ENCODE assay signal across 10 cellular contexts in genomic region chr9:131642496-131643083, GRCh38.
A peak's percentile ranks its signal among the peaks of the same experiment; 100 is the strongest.
DNase-seq lines count a peak whose midpoint lies in the region; TF ChIP-seq lines count a peak whose summit lies in the region.
"Had no signal": no experiment of that assay in that cellular context is flagged by ENCODE, and none has a peak within 500 bp of the region (broad histone marks: within the 10 kb centered on the region; RNA-seq: fewer than 3 reads in every experiment).

No MANE protein-coding gene starts in this region.

- peaks cover 6% of the 10 kb centered on the region for H3K9me3 Mint-ChIP-seq in glutamatergic neuron (ENCODE audit: unreplicated experiment)

- no peaks in the 10 kb centered on the region for H3K27me3 ChIP-seq in left ventricle myocardium inferior (ENCODE audit: low read depth)
- H3K27me3 ChIP-seq in right atrium auricular region: no peaks in the 10 kb centered on the region
- no peaks in the 10 kb centered on the region for H3K27me3 ChIP-seq in vagina
- H3K27me3 ChIP-seq: BE2C had no signal

- H3K9ac ChIP-seq in SK-N-MC (ENCODE audit: insufficient read length): peak overlapping the region; percentile 56
- H3K9ac ChIP-seq: KMS-11 had no signal

- H3K27ac ChIP-seq in left ventricle myocardium inferior (replicated peaks): peak overlapping the region; percentile 37
- H3K27ac ChIP-seq in right atrium auricular region: no peak overlapping the region
- peak overlapping the region; percentile 95 for H3K27ac ChIP-seq in SK-N-MC
- peak overlapping the region; percentile 89 for H3K27ac ChIP-seq in vagina
- H3K27ac ChIP-seq: KMS-11 had no signal

- H3K4me1 ChIP-seq in left ventricle myocardium inferior (peaks cover 74% of the 10 kb centered on the region), right atrium auricular region (peaks cover 0 to 36% of the 10 kb centered on the region in 2 donors), vagina (peaks cover 44% of the 10 kb centered on the region)
- H3K4me1 ChIP-seq: BE2C had no signal

- peak overlapping the region; percentile 8 for H3K27ac Mint-ChIP-seq in glutamatergic neuron (ENCODE audit: unreplicated experiment)

- intact Hi-C loops in left ventricle myocardium inferior (cut with micrococcal nuclease): no loop called here
- intact Hi-C loops in vagina (cut with DNase I): no loop called here

- TF ChIP-seq CTCF in left ventricle myocardium inferior (IDR thresholded peaks at IDR 0.05; ENCODE audit: borderline replicate concordance) (no peak), right atrium auricular region (IDR thresholded peaks at IDR 0.05) (no peak), glutamatergic neuron (IDR thresholded peaks at IDR 0.05; ENCODE audit: partially characterized antibody, unreplicated experiment) (no peak), vagina (IDR thresholded peaks at IDR 0.05) (no peak)

- no peaks in the 10 kb centered on the region for H3K9me3 ChIP-seq in left ventricle myocardium inferior (replicated peaks)
- no peaks in the 10 kb centered on the region for H3K9me3 ChIP-seq in right atrium auricular region
- no peaks in the 10 kb centered on the region for H3K9me3 ChIP-seq in SK-N-MC (ENCODE audit: low read depth, low read length)
- no peaks in the 10 kb centered on the region for H3K9me3 ChIP-seq in vagina
- H3K9me3 ChIP-seq: BE2C had no signal

- peaks cover 4% of the 10 kb centered on the region for H3K27me3 Mint-ChIP-seq in glutamatergic neuron (ENCODE audit: unreplicated experiment)

- H3K36me3 Mint-ChIP-seq in glutamatergic neuron (ENCODE audit: unreplicated experiment): peaks cover 11% of the 10 kb centered on the region

- no peak for TF ChIP-seq POLR2A in vagina (IDR thresholded peaks at IDR 0.05)

- H3K4me3 Mint-ChIP-seq in glutamatergic neuron (ENCODE audit: unreplicated experiment): no peak overlapping the region

- DNase-seq in left ventricle myocardium inferior: no peak
- no peak for DNase-seq in right atrium auricular region (ENCODE audit: low spot score)
- DNase-seq in SK-N-MC (ENCODE audit: low read depth, low spot score): no peak
- DNase-seq in glutamatergic neuron: no peak
- DNase-seq in vagina (ENCODE audit: extremely low spot score in 2 of 2): no peak
- DNase-seq in NCI-H1105 (lab: John Stamatoyannopoulos, UW): no peak
- no peak for DNase-seq in medulla oblongata (ENCODE audit: extremely low spot score)
- no peak for DNase-seq in AG08395 (ENCODE audit: low spot score)
- DNase-seq: BE2C had no signal

- H3K4me1 Mint-ChIP-seq in glutamatergic neuron (ENCODE audit: low read depth, unreplicated experiment): peaks cover 47% of the 10 kb centered on the region

- H3K36me3 ChIP-seq in left ventricle myocardium inferior (peaks cover 58% of the 10 kb centered on the region), right atrium auricular region (peaks cover 30% of the 10 kb centered on the region), SK-N-MC (ENCODE audit: insufficient read depth, low read length) (no peaks in the 10 kb centered on the region), vagina (peaks cover 0 to 20% of the 10 kb centered on the region in 2 donors)
- H3K36me3 ChIP-seq: BE2C had no signal

- no peak overlapping the region for H3K4me3 ChIP-seq in left ventricle myocardium inferior
- H3K4me3 ChIP-seq in right atrium auricular region: no peak overlapping the region
- H3K4me3 ChIP-seq in SK-N-MC: peak overlapping the region; percentile 69
- no peak overlapping the region for H3K4me3 ChIP-seq in vagina

Comparison
In these comparisons a context has a peak if more than half of its experiments do, and no peak if none do; other contexts are left out.
1. H3K27ac ChIP-seq: peak in left ventricle myocardium inferior (single experiment), SK-N-MC (single experiment) and vagina (single experiment); none in right atrium auricular region (0 of 2).